ENCODE assay signal across 9 cellular contexts in genomic region chr7:47621985-47622561, GRCh38. TPM values are rescaled to one million over a fixed set of nuclear protein-coding genes. Genes with fewer than 3 reads are reported as not detected.
DNase-seq lines count a peak whose midpoint lies in the region; TF ChIP-seq lines count a peak whose summit lies in the region.
"Had no signal": no experiment of that assay in that cellular context is flagged by ENCODE, and none has a peak within 500 bp of the region (broad histone marks: within the 10 kb centered on the region; RNA-seq: fewer than 3 reads in every experiment).

No MANE protein-coding gene starts in this region.

- no peak for TF ChIP-seq POLR2A in esophagus squamous epithelium (IDR thresholded peaks at IDR 0.05)
- no peak for TF ChIP-seq POLR2A in transverse colon (IDR thresholded peaks at IDR 0.05)

- peak overlapping the region; percentile 98 to 100 (median 99) for H3K27ac Mint-ChIP-seq in nephron

- peaks cover 54% of the 10 kb centered on the region for H3K4me1 Mint-ChIP-seq in nephron

- no peaks in the 10 kb centered on the region for H3K9me2 ChIP-seq in OCI-LY7 (ENCODE audit: insufficient read depth, low read length)

- CTCF ChIA-PET in OCI-LY7 (lab: Charles Lee; ENCODE audit: unreplicated experiment) = no interaction called here

- H3K27ac ChIP-seq in OCI-LY7 (ENCODE audit: low read depth, low read length, poor library complexity, severe bottlenecking) = peak overlapping the region; percentile 55
- peak overlapping the region in 3 of 4 donors; percentile 38 to 67 (median 57) for H3K27ac ChIP-seq in esophagus squamous epithelium
- peak overlapping the region; percentile 67 to 78 (median 74) for H3K27ac ChIP-seq in transverse colon

- 46 to 83% methylated on average over 6 to 10 of the region's 14 CpGs for WGBS in esophagus squamous epithelium, 2 donors
- WGBS in transverse colon (ENCODE audit: low coverage in 1 of 2), 2 donors = 70 to 81% methylated on average over 2 to 14 of the region's 14 CpGs

- BruUV-seq in OCI-LY7 (replicated peaks; lab: Mats Ljungman, UMichigan) = no TSS peak

- peaks cover 3% of the 10 kb centered on the region for H3K9me3 Mint-ChIP-seq in nephron
- H3K9me3 Mint-ChIP-seq: activated naive CD4-positive, alpha-beta T cell treated with anti-CD3 and anti-CD28 coated beads, Interleukin-2, amount 50 U/mL, for 72 hours had no signal

- no peaks in the 10 kb centered on the region for H4K20me1 ChIP-seq in OCI-LY7 (ENCODE audit: insufficient read depth, low read length)

- H3K9me3 ChIP-seq in OCI-LY7 (ENCODE audit: low read length) (no peaks in the 10 kb centered on the region), esophagus squamous epithelium (no peaks in the 10 kb centered on the region), transverse colon (no peaks in the 10 kb centered on the region)

- H2AFZ ChIP-seq in OCI-LY7 (ENCODE audit: low read length) = peak overlapping the region; percentile 69

- no peaks in the 10 kb centered on the region for H3K36me3 Mint-ChIP-seq in nephron (ENCODE audit: low read depth)
- H3K36me3 Mint-ChIP-seq: activated naive CD4-positive, alpha-beta T cell treated with anti-CD3 and anti-CD28 coated beads, Interleukin-2, amount 50 U/mL, for 72 hours had no signal

- intact Hi-C loops in OCI-LY7 (cut with micrococcal nuclease; ENCODE audit: unreplicated experiment) (loop anchor here (2.0 kb wide), 1 partner anchor 93 kb away; no protein-coding TSS in a partner anchor), esophagus squamous epithelium (cut with DNase I) (no loop called here), transverse colon (cut with DNase I; ENCODE audit: low total_unique reads) (no loop called here)

- POLR2A ChIA-PET in OCI-LY7 (lab: Charles Lee) = interaction anchor here (0.7 to 1.8 kb wide), 9 partner anchors 10 to 50 kb away, joined by 3 to 8 read pairs (median 4); no protein-coding TSS in a partner anchor

- no peaks in the 10 kb centered on the region for H3K27me3 Mint-ChIP-seq in nephron (ENCODE audit: low read depth)

- DNase-seq in OCI-LY7 (ENCODE audit: low spot score) (peak; percentile 91), esophagus squamous epithelium (lab: John Stamatoyannopoulos, UW) (no peak), transverse colon (no peak), NCI-H526 treated with DMSO at 0.1 percent for 48 hours (lab: John Stamatoyannopoulos, UW) (no peak), DMS53 (lab: John Stamatoyannopoulos, UW) (no peak), mesenteric fat pad (ENCODE audit: low spot score) (no peak)
- DNase-seq: stimulated activated naive CD8-positive, alpha-beta T cell treated with anti-CD3 and anti-CD28 coated beads, Interleukin-15, Interleukin-2, amounts not matched to agents 100 U/mL and 50 U/mL, for 24 hours had no signal

- peak overlapping the region; percentile 66 for H3K4me2 ChIP-seq in OCI-LY7 (ENCODE audit: low read length)

- H3K79me2 ChIP-seq in OCI-LY7 (ENCODE audit: insufficient read depth, low read depth, low read length) = no peaks in the 10 kb centered on the region

- H3K27me3 ChIP-seq in esophagus squamous epithelium (peaks cover 0 to 8% (median 0%) of the 10 kb centered on the region in 4 donors), transverse colon (no peaks in the 10 kb centered on the region)

- H3K4me1 ChIP-seq in OCI-LY7 (ENCODE audit: insufficient read depth, low read length, poor library complexity, severe bottlenecking) (peaks cover 72% of the 10 kb centered on the region), esophagus squamous epithelium (peaks cover 5 to 28% (median 10%) of the 10 kb centered on the region in 3 donors), transverse colon (peaks cover 8 to 25% (median 15%) of the 10 kb centered on the region in 4 donors)

- no peaks in the 10 kb centered on the region for H3K36me3 ChIP-seq in OCI-LY7 (ENCODE audit: insufficient read depth, low read length)
- no peaks in the 10 kb centered on the region for H3K36me3 ChIP-seq in esophagus squamous epithelium
- no peaks in the 10 kb centered on the region for H3K36me3 ChIP-seq in transverse colon

- no peak for TF ChIP-seq EP300 in transverse colon (IDR thresholded peaks at IDR 0.05; ENCODE audit: low read depth)

- H3K4me3 ChIP-seq in OCI-LY7 (ENCODE audit: low read depth, low read length, poor library complexity, severe bottlenecking) = peak overlapping the region; percentile 46
- H3K4me3 ChIP-seq in esophagus squamous epithelium = no peak overlapping the region
- H3K4me3 ChIP-seq in transverse colon = no peak overlapping the region

- TF ChIP-seq CTCF in OCI-LY7 (conservative IDR thresholded peaks at IDR 0.05; ENCODE audit: low read length) (no peak), esophagus squamous epithelium (IDR thresholded peaks at IDR 0.05) (no peak), nephron (IDR thresholded peaks at IDR 0.05; ENCODE audit: unreplicated experiment in 3 of 3) (no peak), transverse colon (IDR thresholded peaks at IDR 0.05) (no peak)

- in situ Hi-C loops in transverse colon (cut with MboI; ENCODE audit: low pct_ligation_motif_present in 1 of 4, low pct_unique_long_range_greater_than_20kb in 1 of 4, low sequenced_read_pairs in 3 of 4) = loop anchor here in 1 of 4 donors (25.0 kb wide), 1 partner anchor 190 kb away; no protein-coding TSS in a partner anchor

- H3K4me3 Mint-ChIP-seq in nephron = peak overlapping the region; percentile 17 to 31 (median 18)

RNA-seq across cellular contexts. Expression of gene TNS3, which starts 40.2 kb away (rescaled TPM):
- total RNA-seq in OCI-LY7 (2014; rRNA removed; shearing (Covaris generic)) = 8.3 and 9.5 TPM in 2 replicates
- total RNA-seq in OCI-LY7 (2022) (36.5 and 42.1 TPM in 2 replicates), esophagus squamous epithelium (10 to 100 TPM in 2 of 4 donors, 1 to 10 TPM in 2; 6.6 to 16.0 (median 9.6) TPM), transverse colon (100 to 1,000 TPM in 1 of 4 donors, 10 to 100 TPM in 3; 58.5 to 104 (median 72.7) TPM), mesenteric fat pad (152 TPM)
